1 cellular context compared by ENCODE assay signal in genomic region chr16:28964527-28964926, GRCh38.
TF ChIP-seq lines count a peak whose summit lies in the region.

No MANE protein-coding gene starts in this region.

TF ChIP-seq in HepG2, 621 proteins besides CTCF, POLR2A, EP300 and RAD21:
- peak; percentile 88 for TF ChIP-seq CEBPB (IDR thresholded peaks at IDR 0.05; ENCODE audit: borderline replicate concordance, low read depth, low read length)
- TF ChIP-seq RAD51 (IDR thresholded peaks at IDR 0.05; ENCODE audit: borderline replicate concordance): no peak
- 0 out of 2 replicates have a peak, but pooled peaks have one; percentile 14 for TF ChIP-seq CEBPG (CRISPR knock-in tag; IDR thresholded peaks at IDR 0.05)
